Comparison of ENCODE assay signal across 11 cellular contexts in genomic region chr18:34595673-34596072, GRCh38.
A peak's percentile ranks its signal among the peaks of the same experiment; 100 is the strongest.
DNase-seq lines count a peak whose midpoint lies in the region; ATAC-seq and TF ChIP-seq lines count a peak whose summit lies in the region.
"Had no signal": no experiment of that assay in that cellular context is flagged by ENCODE, and none has a peak within 500 bp of the region (broad histone marks: within the 10 kb centered on the region; RNA-seq: fewer than 3 reads in every experiment).

No MANE protein-coding gene starts in this region.

- no peak overlapping the region for H3K4me3 ChIP-seq in breast epithelium
- H3K4me3 ChIP-seq in RWPE2 (ENCODE audit: severe bottlenecking), result no peak overlapping the region
- H3K4me3 ChIP-seq in left ventricle myocardium inferior, result peak overlapping the region; percentile 64
- H3K4me3 ChIP-seq in tibial artery, result peak overlapping the region; percentile 51 to 55

- H3K27me3 Mint-ChIP-seq in MCF 10A (ENCODE audit: insufficient read depth, unreplicated experiment), result peaks cover 38% of the 10 kb centered on the region
- no peaks in the 10 kb centered on the region for H3K27me3 Mint-ChIP-seq in T-helper 17 cell
- H3K27me3 Mint-ChIP-seq: CD4-positive, CD25-positive, alpha-beta regulatory T cell had no signal

- H3K9me3 ChIP-seq in breast epithelium (no peaks in the 10 kb centered on the region), RWPE2 (ENCODE audit: severe bottlenecking) (no peaks in the 10 kb centered on the region), left ventricle myocardium inferior (replicated peaks) (no peaks in the 10 kb centered on the region), tibial artery (no peaks in the 10 kb centered on the region), T-helper 17 cell (ENCODE audit: control insufficient read depth, low read length, poor library complexity, severe bottlenecking) (no peaks in the 10 kb centered on the region)

- H3K27ac ChIP-seq in breast epithelium (no peak overlapping the region), RWPE2 (ENCODE audit: poor library complexity, severe bottlenecking) (no peak overlapping the region), left ventricle myocardium inferior (replicated peaks) (peak overlapping the region; percentile 84), tibial artery (peak overlapping the region; percentile 62 to 78)

- POLR2A ChIA-PET in MCF 10A (lab: Yijun Ruan, JAX), result interaction anchor here (0.7 kb wide), 1 partner anchor 606 kb away, joined by 3 read pairs; no protein-coding TSS in a partner anchor

- no peaks in the 10 kb centered on the region for H3K4me1 ChIP-seq in breast epithelium
- peaks cover 4% of the 10 kb centered on the region for H3K4me1 ChIP-seq in RWPE2 (ENCODE audit: insufficient read depth, poor library complexity, severe bottlenecking)
- peaks cover 61% of the 10 kb centered on the region for H3K4me1 ChIP-seq in left ventricle myocardium inferior
- H3K4me1 ChIP-seq in tibial artery, result peaks cover 0 to 73% (median 22%) of the 10 kb centered on the region in 4 donors

- H3K27ac Mint-ChIP-seq in MCF 10A (ENCODE audit: low read depth, unreplicated experiment) (no peak overlapping the region), T-helper 17 cell (no peak overlapping the region)
- H3K27ac Mint-ChIP-seq: CD4-positive, CD25-positive, alpha-beta regulatory T cell; stimulated activated naive CD8-positive, alpha-beta T cell treated with anti-CD3 and anti-CD28 coated beads, Interleukin-15, Interleukin-2, amounts not matched to agents 100 ng/mL and 50 ng/mL, for 24 hours had no signal

- intact Hi-C loops in MCF 10A (cut with micrococcal nuclease) (loop anchor here (1.0 to 5.0 kb wide), 2 partner anchors 67 to 193 kb away; no protein-coding TSS in a partner anchor), breast epithelium (cut with DNase I; ENCODE audit: low total_unique reads) (no loop called here), left ventricle myocardium inferior (cut with micrococcal nuclease) (no loop called here), tibial artery (cut with DNase I; ENCODE audit: low total_unique reads) (loop anchor here (10.0 kb wide), 3 partner anchors 49 to 189 kb away; no protein-coding TSS in a partner anchor)

- H3K36me3 Mint-ChIP-seq in MCF 10A (ENCODE audit: insufficient read depth, unreplicated experiment), result no peaks in the 10 kb centered on the region
- H3K36me3 Mint-ChIP-seq in T-helper 17 cell (ENCODE audit: low read depth), result no peaks in the 10 kb centered on the region
- H3K36me3 Mint-ChIP-seq: CD4-positive, CD25-positive, alpha-beta regulatory T cell had no signal

- ATAC-seq in RWPE2 (ENCODE audit: low read depth) (0 out of 3 replicates have a peak, but pooled peaks have one; percentile 40), GM21619 (IDR thresholded peaks at IDR 0.05; ENCODE audit: unreplicated experiment) (no peak), GM18870 (IDR thresholded peaks at IDR 0.05; ENCODE audit: unreplicated experiment) (no peak), T-helper 17 cell (no peak)

- H3K4me1 Mint-ChIP-seq in MCF 10A (ENCODE audit: insufficient read depth, unreplicated experiment) (no peaks in the 10 kb centered on the region), T-helper 17 cell (no peaks in the 10 kb centered on the region)
- H3K4me1 Mint-ChIP-seq: CD4-positive, CD25-positive, alpha-beta regulatory T cell had no signal

- no peak for TF ChIP-seq POLR2A in breast epithelium (IDR thresholded peaks at IDR 0.05)

- no peaks in the 10 kb centered on the region for H3K9me3 Mint-ChIP-seq in MCF 10A (ENCODE audit: unreplicated experiment)

- H3K4me3 Mint-ChIP-seq in MCF 10A (ENCODE audit: unreplicated experiment), result no peak overlapping the region
- no peak overlapping the region for H3K4me3 Mint-ChIP-seq in T-helper 17 cell
- H3K4me3 Mint-ChIP-seq: CD4-positive, CD25-positive, alpha-beta regulatory T cell; stimulated activated naive CD8-positive, alpha-beta T cell treated with anti-CD3 and anti-CD28 coated beads, Interleukin-15, Interleukin-2, amounts not matched to agents 100 ng/mL and 50 ng/mL, for 24 hours had no signal

- no TSS peak for BruUV-seq in MCF 10A (replicated peaks; lab: Mats Ljungman, UMichigan)

- CTCF ChIA-PET in MCF 10A (lab: Yijun Ruan, JAX), result interaction anchor here (0.6 to 2.9 kb wide), 21 partner anchors 11 to 473 kb away, joined by 3 to 39 read pairs (median 5); no protein-coding TSS in a partner anchor

- DNase-seq in MCF 10A (ENCODE audit: unreplicated experiment) (peak; percentile 18), breast epithelium (ENCODE audit: low spot score in 2 of 2) (no peak), RWPE2 (ENCODE audit: low spot score) (no peak), left ventricle myocardium inferior (no peak), tibial artery (no peak), T-helper 17 cell (no peak)
- DNase-seq: activated gamma-delta T cell treated with Interleukin-2 at 50 U/mL for 16 hours; CD4-positive, CD25-positive, alpha-beta regulatory T cell had no signal

- TF ChIP-seq CTCF in MCF 10A (IDR thresholded peaks at IDR 0.05; ENCODE audit: unreplicated experiment) (peak; percentile 19), breast epithelium (IDR thresholded peaks at IDR 0.05) (no peak), RWPE2 (IDR thresholded peaks at IDR 0.05; ENCODE audit: poor library complexity, severe bottlenecking) (no peak), left ventricle myocardium inferior (IDR thresholded peaks at IDR 0.05; ENCODE audit: borderline replicate concordance) (peak; percentile 17), tibial artery (IDR thresholded peaks at IDR 0.05) (peak in 1 of 2 experiments; percentile 29)

- H3K27me3 ChIP-seq in breast epithelium (no peaks in the 10 kb centered on the region), RWPE2 (ENCODE audit: insufficient read depth, poor library complexity, severe bottlenecking) (peaks cover 12% of the 10 kb centered on the region), left ventricle myocardium inferior (ENCODE audit: low read depth) (no peaks in the 10 kb centered on the region), tibial artery (no peaks in the 10 kb centered on the region)

- H3K36me3 ChIP-seq in breast epithelium, result no peaks in the 10 kb centered on the region
- no peaks in the 10 kb centered on the region for H3K36me3 ChIP-seq in RWPE2 (ENCODE audit: low read depth)
- no peaks in the 10 kb centered on the region for H3K36me3 ChIP-seq in left ventricle myocardium inferior
- H3K36me3 ChIP-seq in tibial artery, result no peaks in the 10 kb centered on the region

Comparison
In these comparisons a context has a peak if more than half of its experiments do, and no peak if none do; other contexts are left out.
1. CTCF ChIP-seq: peak in MCF 10A (single experiment) and left ventricle myocardium inferior (single experiment); none in breast epithelium (0 of 3) and RWPE2 (single experiment).
2. intact Hi-C loops: an anchor here in MCF 10A (1.0 to 5.0 kb wide) and tibial artery (10.0 kb wide); none called in breast epithelium and left ventricle myocardium inferior.
3. H3K27ac ChIP-seq: peak in left ventricle myocardium inferior (single experiment) and tibial artery (2 of 2); none in breast epithelium (0 of 2) and RWPE2 (single experiment).
4. H3K4me3 ChIP-seq: peak in left ventricle myocardium inferior (single experiment) and tibial artery (2 of 2); none in breast epithelium (0 of 3) and RWPE2 (single experiment).